ENCODE assay signal across 21 cellular contexts in genomic region chr10:66941491-66941890, GRCh38. TPM values are rescaled to one million over a fixed set of nuclear protein-coding genes. Genes with fewer than 3 reads are reported as not detected.
DNase-seq lines count a peak whose midpoint lies in the region; ATAC-seq and TF ChIP-seq lines count a peak whose summit lies in the region.
"Had no signal": no experiment of that assay in that cellular context is flagged by ENCODE, and none has a peak within 500 bp of the region (broad histone marks: within the 10 kb centered on the region; RNA-seq: fewer than 3 reads in every experiment).

No MANE protein-coding gene starts in this region.

- H3K4me1 ChIP-seq in adrenal gland (replicated peaks in 1 of 2): peaks cover 7 to 9% of the 10 kb centered on the region in 2 donors
- H3K4me1 ChIP-seq: upper lobe of right lung had no signal

- intact Hi-C loops in adrenal gland (cut with DNase I): no loop called here

- no peaks in the 10 kb centered on the region for H3K9me3 ChIP-seq in adrenal gland (replicated peaks in 1 of 3)
- H3K9me3 ChIP-seq: upper lobe of right lung had no signal

- TF ChIP-seq CTCF in adrenal gland (IDR thresholded peaks at IDR 0.05): peak in 1 of 6 experiments; percentile 19

- WGBS in adrenal gland, 4 donors: 28 to 31% (median 29%) methylated on average over 5 of the region's 5 CpGs

- H3K36me3 ChIP-seq in adrenal gland (replicated peaks in 1 of 2): no peaks in the 10 kb centered on the region
- H3K36me3 ChIP-seq: upper lobe of right lung had no signal

- no peak for TF ChIP-seq POLR2A in adrenal gland (IDR thresholded peaks at IDR 0.05)

- ATAC-seq in GM21619 (IDR thresholded peaks at IDR 0.05; ENCODE audit: unreplicated experiment) (no peak), HG03439 (IDR thresholded peaks at IDR 0.05; ENCODE audit: unreplicated experiment) (no peak), HG03025 (IDR thresholded peaks at IDR 0.05; ENCODE audit: low FRiP score, unreplicated experiment) (no peak)
- ATAC-seq: activated CD8-positive, alpha-beta T cell treated with anti-CD3 and anti-CD28 coated beads for 36 hours; left cardiac atrium; stimulated activated naive CD8-positive, alpha-beta T cell treated with anti-CD3 and anti-CD28 coated beads, Interleukin-15, Interleukin-2, amounts not matched to agents 100 U/mL and 50 U/mL, for 24 hours; upper lobe of right lung had no signal

- no peaks in the 10 kb centered on the region for H3K27me3 ChIP-seq in adrenal gland
- H3K27me3 ChIP-seq: upper lobe of right lung had no signal

- DNase-seq in LHCN-M2 (ENCODE audit: low read depth) (peak; percentile 65), adrenal gland (peak; percentile 48 to 87 (median 66)), inferior parietal cortex (ENCODE audit: extremely low spot score) (peak; percentile 77), pons (ENCODE audit: low spot score) (peak; percentile 91), NCI-H1105 treated with DMSO at 0.1 percent for 48 hours (lab: John Stamatoyannopoulos, UW) (no peak)
- DNase-seq: activated CD8-positive, alpha-beta T cell treated with anti-CD3 and anti-CD28 coated beads for 36 hours; activated naive CD4-positive, alpha-beta T cell treated with anti-CD3 and anti-CD28 coated beads for 36 hours; activated T-cell treated with anti-CD3 and anti-CD28 coated beads, Interleukin-2, amount 50 U/mL, for 1 hour; left cardiac atrium; NCI-H1694 treated with DMSO at 0.1 percent for 48 hours; NCI-H446; stimulated activated CD4-positive, alpha-beta T cell treated with anti-CD3 and anti-CD28 coated beads, Interleukin-1b, Interleukin-23, amount 100 ng/mL, for 48 hours; stimulated activated naive CD8-positive, alpha-beta T cell treated with anti-CD3 and anti-CD28 coated beads, Interleukin-15, Interleukin-2, amounts not matched to agents 100 U/mL and 50 U/mL, for 24 hours; upper lobe of right lung had no signal

- no peak overlapping the region for H3K27ac ChIP-seq in adrenal gland
- H3K27ac ChIP-seq: upper lobe of right lung had no signal

- H3K4me3 ChIP-seq in adrenal gland: no peak overlapping the region
- H3K4me3 ChIP-seq: upper lobe of right lung had no signal

RNA-seq across cellular contexts. Expression of gene LRRTM3, which starts 15.7 kb away (rescaled TPM):
- total RNA-seq in LHCN-M2 (2014; rRNA removed): 0.06 TPM in 1 of 2 replicates, not detected in the other
- polyA plus RNA-seq in LHCN-M2 (2012): 0.02 TPM
- 1 to 10 TPM in 3 of 8 donors, under 1 TPM in 3, not detected in 2; 0.23 to 4.1 (median 1.3) TPM for total RNA-seq in adrenal gland
- polyA plus RNA-seq in adrenal gland: 1 to 10 TPM in 2 of 3 donors, under 1 TPM in 1; 0.40 to 4.4 (median 1.2) TPM
- total RNA-seq: activated CD8-positive, alpha-beta T cell treated with anti-CD3 and anti-CD28 coated beads for 36 hours; activated naive CD4-positive, alpha-beta T cell treated with anti-CD3 and anti-CD28 coated beads for 36 hours; left cardiac atrium; OCI-LY7; osteoblast; SK-MEL-5; T-helper 2 cell treated with Interferon-gamma antibody and Interleukin-4, amounts not matched to agents 100 ng/mL and 5 ng/mL, for 36 hours; upper lobe of right lung had no signal
